ENCODE assay signal across 20 cellular contexts in the genomic region with DNA sequence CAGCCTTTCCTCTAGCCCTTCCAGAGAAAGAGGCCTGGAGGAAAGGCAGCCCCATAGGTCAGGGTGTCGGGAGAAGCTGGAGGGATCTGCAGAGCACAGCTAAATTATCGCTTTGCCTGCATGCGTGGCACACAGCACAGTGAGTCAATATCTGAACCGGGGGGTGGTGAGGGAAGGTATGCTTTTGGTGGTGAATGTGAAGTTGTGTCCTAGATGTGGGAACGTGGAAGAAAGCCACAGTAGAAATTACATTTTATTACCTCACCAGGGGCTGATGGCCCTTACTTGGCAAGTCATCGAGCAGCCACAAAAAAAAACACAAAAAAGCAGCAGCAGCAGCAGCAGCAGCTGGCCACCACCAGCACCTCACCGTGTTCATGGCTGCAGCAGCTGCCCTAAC.
DNase-seq lines count a peak whose midpoint lies in the region; ATAC-seq and TF ChIP-seq lines count a peak whose summit lies in the region.
"Had no signal": no experiment of that assay in that cellular context is flagged by ENCODE, and none has a peak within 500 bp of the region (broad histone marks: within the 10 kb centered on the region; RNA-seq: fewer than 3 reads in every experiment).

No MANE protein-coding gene starts in this region.

- no peaks in the 10 kb centered on the region for H3K79me2 ChIP-seq in smooth muscle cell (ENCODE audit: low read depth)

- H3K4me3 Mint-ChIP-seq in WTC11: no peak overlapping the region
- no peak overlapping the region for H3K4me3 Mint-ChIP-seq in endodermal cell
- H3K4me3 Mint-ChIP-seq: CD8-positive, alpha-beta memory T cell had no signal

- no peaks in the 10 kb centered on the region for H3K27me3 Mint-ChIP-seq in WTC11 (ENCODE audit: low read depth)
- no peaks in the 10 kb centered on the region for H3K27me3 Mint-ChIP-seq in endodermal cell (ENCODE audit: insufficient read depth)
- H3K27me3 Mint-ChIP-seq: CD8-positive, alpha-beta memory T cell had no signal

- H3K27ac Mint-ChIP-seq in WTC11 (no peak overlapping the region), endodermal cell (peak overlapping the region; percentile 33)
- H3K27ac Mint-ChIP-seq: CD8-positive, alpha-beta memory T cell had no signal

- CTCF ChIA-PET in WTC11 (lab: Charles Lee): interaction anchor here (1.0 kb wide), 1 partner anchor 85 kb away, joined by 3 read pairs; no protein-coding TSS in a partner anchor

- H3K4me1 ChIP-seq in endodermal cell (ENCODE audit: control insufficient read depth, insufficient read depth, low read length) (peaks cover 5% of the 10 kb centered on the region), smooth muscle cell (ENCODE audit: low read depth) (peaks cover 13% of the 10 kb centered on the region)

- no peaks in the 10 kb centered on the region for H4K20me1 ChIP-seq in smooth muscle cell (ENCODE audit: low read depth)

- ATAC-seq in WTC11 (peak; percentile 28; the same call in 1 of the 2 replicates), GM19324 (IDR thresholded peaks at IDR 0.05; ENCODE audit: low FRiP score, unreplicated experiment) (no peak), GM21515 (IDR thresholded peaks at IDR 0.05; ENCODE audit: unreplicated experiment) (no peak)
- ATAC-seq: HCT116, Panc1, Right ventricle myocardium inferior had no signal

- peak overlapping the region; percentile 41 for H3K4me2 ChIP-seq in smooth muscle cell

- H3K36me3 Mint-ChIP-seq in WTC11: no peaks in the 10 kb centered on the region
- H3K36me3 Mint-ChIP-seq in endodermal cell (ENCODE audit: low read depth): no peaks in the 10 kb centered on the region
- H3K36me3 Mint-ChIP-seq: CD8-positive, alpha-beta memory T cell had no signal

- H3K9me3 Mint-ChIP-seq in WTC11 (no peaks in the 10 kb centered on the region), endodermal cell (no peaks in the 10 kb centered on the region)

- H3K9ac ChIP-seq in endodermal cell (ENCODE audit: extremely low read depth, low read length, poor library complexity, severe bottlenecking) (no peak overlapping the region), smooth muscle cell (ENCODE audit: low read depth) (peak overlapping the region; percentile 64)

- peak overlapping the region; percentile 52 for H3K27ac ChIP-seq in endodermal cell (ENCODE audit: low read depth, low read length)
- peak overlapping the region; percentile 86 for H3K27ac ChIP-seq in smooth muscle cell (ENCODE audit: low read depth)
- H3K27ac ChIP-seq: 22Rv1 had no signal

- 93 to 97% methylated on average over 5 to 7 of the region's 7 CpGs for WGBS in endodermal cell (ENCODE audit: insufficient coverage in 1 of 2, insufficient read length in 1 of 2), 2 experiments
- WGBS in smooth muscle cell (ENCODE audit: low lambda C conversion rate): 35% methylated on average over 7 of the region's 7 CpGs

- POLR2A ChIA-PET in WTC11 (lab: Charles Lee): no interaction called here

- peak overlapping the region; percentile 82 for H2AFZ ChIP-seq in smooth muscle cell (ENCODE audit: low read depth)

- peaks cover 31% of the 10 kb centered on the region for H3K4me1 Mint-ChIP-seq in WTC11
- H3K4me1 Mint-ChIP-seq in endodermal cell: peaks cover 26% of the 10 kb centered on the region
- H3K4me1 Mint-ChIP-seq: CD8-positive, alpha-beta memory T cell had no signal

- H3K9me3 ChIP-seq in endodermal cell (ENCODE audit: control insufficient read depth, low read length): no peaks in the 10 kb centered on the region
- no peaks in the 10 kb centered on the region for H3K9me3 ChIP-seq in smooth muscle cell (replicated peaks; ENCODE audit: low read depth)

- H3K36me3 ChIP-seq in endodermal cell (ENCODE audit: control insufficient read depth, insufficient read depth, low read length) (no peaks in the 10 kb centered on the region), smooth muscle cell (ENCODE audit: low read depth) (no peaks in the 10 kb centered on the region)

- peak; percentile 22 for DNase-seq in NCI-H2171 treated with DMSO at 0.1 percent for 48 hours (lab: John Stamatoyannopoulos, UW)
- no peak for DNase-seq in NCI-H2171 (lab: John Stamatoyannopoulos, UW)
- DNase-seq in WTC11 (ENCODE audit: low spot score): no peak
- DNase-seq in endodermal cell: no peak
- DNase-seq in smooth muscle cell (lab: John Stamatoyannopoulos, UW; ENCODE audit: unreplicated experiment): no peak
- DNase-seq in activated CD4-positive, alpha-beta T cell treated with anti-CD3 and anti-CD28 coated beads, Interleukin-2, amount 50 U/mL, for 4 hours: no peak
- DNase-seq: CD8-positive, alpha-beta memory T cell; DMS 273 treated with DMSO at 0.1 percent for 48 hours; EL; NCI-H1092 treated with DMSO at 0.1 percent for 48 hours; NCI-H1694; NCI-H2107; NCI-H446 treated with DMSO at 0.1 percent for 48 hours; NCI-H748 treated with DMSO at 0.1 percent for 48 hours had no signal

- TF ChIP-seq CTCF in WTC11 (IDR thresholded peaks at IDR 0.05) (no peak), endodermal cell (conservative IDR thresholded peaks at IDR 0.05) (no peak), smooth muscle cell (IDR thresholded peaks at IDR 0.05; ENCODE audit: borderline replicate concordance, insufficient read depth, poor library complexity, severe bottlenecking) (no peak)

- H3K4me3 ChIP-seq in endodermal cell (ENCODE audit: low read length) (no peak overlapping the region), smooth muscle cell (no peak overlapping the region)

- H3F3A ChIP-seq in smooth muscle cell (ENCODE audit: low read depth): no peaks in the 10 kb centered on the region

- no peaks in the 10 kb centered on the region for H3K27me3 ChIP-seq in endodermal cell (ENCODE audit: control insufficient read depth, insufficient read depth, low read length, poor library complexity, severe bottlenecking)
- H3K27me3 ChIP-seq in smooth muscle cell (ENCODE audit: low read depth): no peaks in the 10 kb centered on the region

TF ChIP-seq in WTC11, 78 proteins besides CTCF, POLR2A, EP300 and RAD21:
- no peak for TF ChIP-seq TP53 (CRISPR knock-in tag; IDR thresholded peaks at IDR 0.05)
- TF ChIP-seq SOX15 (CRISPR knock-in tag; IDR thresholded peaks at IDR 0.05): no peak
- TF ChIP-seq ZNF263 (CRISPR knock-in tag; IDR thresholded peaks at IDR 0.05; ENCODE audit: low read depth): no peak
- TF ChIP-seq, protein P1, sequence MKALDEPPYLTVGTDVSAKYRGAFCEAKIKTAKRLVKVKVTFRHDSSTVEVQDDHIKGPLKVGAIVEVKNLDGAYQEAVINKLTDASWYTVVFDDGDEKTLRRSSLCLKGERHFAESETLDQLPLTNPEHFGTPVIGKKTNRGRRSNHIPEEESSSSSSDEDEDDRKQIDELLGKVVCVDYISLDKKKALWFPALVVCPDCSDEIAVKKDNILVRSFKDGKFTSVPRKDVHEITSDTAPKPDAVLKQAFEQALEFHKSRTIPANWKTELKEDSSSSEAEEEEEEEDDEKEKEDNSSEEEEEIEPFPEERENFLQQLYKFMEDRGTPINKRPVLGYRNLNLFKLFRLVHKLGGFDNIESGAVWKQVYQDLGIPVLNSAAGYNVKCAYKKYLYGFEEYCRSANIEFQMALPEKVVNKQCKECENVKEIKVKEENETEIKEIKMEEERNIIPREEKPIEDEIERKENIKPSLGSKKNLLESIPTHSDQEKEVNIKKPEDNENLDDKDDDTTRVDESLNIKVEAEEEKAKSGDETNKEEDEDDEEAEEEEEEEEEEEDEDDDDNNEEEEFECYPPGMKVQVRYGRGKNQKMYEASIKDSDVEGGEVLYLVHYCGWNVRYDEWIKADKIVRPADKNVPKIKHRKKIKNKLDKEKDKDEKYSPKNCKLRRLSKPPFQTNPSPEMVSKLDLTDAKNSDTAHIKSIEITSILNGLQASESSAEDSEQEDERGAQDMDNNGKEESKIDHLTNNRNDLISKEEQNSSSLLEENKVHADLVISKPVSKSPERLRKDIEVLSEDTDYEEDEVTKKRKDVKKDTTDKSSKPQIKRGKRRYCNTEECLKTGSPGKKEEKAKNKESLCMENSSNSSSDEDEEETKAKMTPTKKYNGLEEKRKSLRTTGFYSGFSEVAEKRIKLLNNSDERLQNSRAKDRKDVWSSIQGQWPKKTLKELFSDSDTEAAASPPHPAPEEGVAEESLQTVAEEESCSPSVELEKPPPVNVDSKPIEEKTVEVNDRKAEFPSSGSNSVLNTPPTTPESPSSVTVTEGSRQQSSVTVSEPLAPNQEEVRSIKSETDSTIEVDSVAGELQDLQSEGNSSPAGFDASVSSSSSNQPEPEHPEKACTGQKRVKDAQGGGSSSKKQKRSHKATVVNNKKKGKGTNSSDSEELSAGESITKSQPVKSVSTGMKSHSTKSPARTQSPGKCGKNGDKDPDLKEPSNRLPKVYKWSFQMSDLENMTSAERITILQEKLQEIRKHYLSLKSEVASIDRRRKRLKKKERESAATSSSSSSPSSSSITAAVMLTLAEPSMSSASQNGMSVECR (CRISPR knock-in tag; IDR thresholded peaks at IDR 0.05; ENCODE audit: borderline replicate concordance): no peak
TF ChIP-seq in WTC11: peak in this region for 0.
